In the genomic region with DNA sequence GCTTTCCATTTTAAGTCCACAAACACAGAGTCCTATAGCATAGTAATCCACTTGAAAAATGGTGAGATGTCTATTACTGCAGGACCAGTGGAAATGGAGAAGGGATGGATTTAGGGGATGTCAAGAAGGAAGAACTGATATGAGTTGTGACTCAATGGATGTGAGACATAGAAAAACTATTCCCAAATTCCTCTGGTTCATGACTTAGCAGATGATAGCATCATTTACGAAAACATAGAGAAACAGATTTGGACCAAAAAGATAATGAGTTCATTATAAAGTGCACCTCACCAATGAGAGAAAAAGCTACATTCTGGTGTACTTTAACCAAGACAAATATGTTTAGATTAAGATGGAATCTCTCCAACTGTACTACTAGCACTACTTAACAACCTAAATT, we compare ENCODE assay signal across 1 cellular context.
TF ChIP-seq lines count a peak whose summit lies in the region.

No MANE protein-coding gene starts in this region.

TF ChIP-seq in K562, 482 proteins besides CTCF, POLR2A, EP300 and RAD21:
- TF ChIP-seq, protein P1, sequence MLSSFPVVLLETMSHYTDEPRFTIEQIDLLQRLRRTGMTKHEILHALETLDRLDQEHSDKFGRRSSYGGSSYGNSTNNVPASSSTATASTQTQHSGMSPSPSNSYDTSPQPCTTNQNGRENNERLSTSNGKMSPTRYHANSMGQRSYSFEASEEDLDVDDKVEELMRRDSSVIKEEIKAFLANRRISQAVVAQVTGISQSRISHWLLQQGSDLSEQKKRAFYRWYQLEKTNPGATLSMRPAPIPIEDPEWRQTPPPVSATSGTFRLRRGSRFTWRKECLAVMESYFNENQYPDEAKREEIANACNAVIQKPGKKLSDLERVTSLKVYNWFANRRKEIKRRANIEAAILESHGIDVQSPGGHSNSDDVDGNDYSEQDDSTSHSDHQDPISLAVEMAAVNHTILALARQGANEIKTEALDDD (IDR thresholded peaks at IDR 0.05): 0 out of 2 replicates have a peak, but pooled peaks have one; percentile 8
TF ChIP-seq in K562: peak in this region for 1; not testable (repeated sequence) for 481.
